ENCODE assay signal across 17 cellular contexts in the genomic region with DNA sequence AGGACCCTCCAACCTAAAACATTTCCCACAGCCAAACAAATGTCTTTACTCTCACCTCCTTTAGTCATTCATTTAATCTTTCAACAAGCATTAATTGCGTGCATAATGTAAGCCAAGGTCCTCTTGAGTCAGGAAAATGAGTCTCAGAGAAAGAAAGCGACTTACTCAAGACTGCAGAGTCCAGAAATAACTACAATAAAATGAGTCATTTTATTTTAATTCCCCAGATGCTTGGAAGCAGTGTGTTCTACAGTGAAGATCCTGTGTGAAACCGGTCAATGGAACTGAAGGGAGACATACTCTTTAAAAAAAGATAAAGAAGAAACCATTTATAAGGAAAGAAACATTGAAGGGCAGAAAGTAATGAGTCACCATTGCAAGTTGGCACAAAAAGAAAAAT.
A peak's percentile ranks its signal among the peaks of the same experiment; 100 is the strongest.
DNase-seq lines count a peak whose midpoint lies in the region; ATAC-seq and TF ChIP-seq lines count a peak whose summit lies in the region.
"Had no signal": no experiment of that assay in that cellular context is flagged by ENCODE, and none has a peak within 500 bp of the region (broad histone marks: within the 10 kb centered on the region; RNA-seq: fewer than 3 reads in every experiment).

No MANE protein-coding gene starts in this region.

- BruUV-seq in MCF 10A (replicated peaks; lab: Mats Ljungman, UMichigan) (no TSS peak), mammary epithelial cell (replicated peaks; lab: Mats Ljungman, UMichigan) (no TSS peak)

- in situ Hi-C loops in mammary epithelial cell (cut with MboI; ENCODE audit: low sequenced_read_pairs in 2 of 2), result no loop called here

- H3K36me3 ChIP-seq in mammary epithelial cell (ENCODE audit: insufficient read depth, low read length) (no peaks in the 10 kb centered on the region), neuronal stem cell (replicated peaks in 1 of 2; ENCODE audit: control insufficient read depth in 2 of 2, insufficient read depth in 2 of 2, low read length in 2 of 2) (no peaks in the 10 kb centered on the region)
- H3K36me3 ChIP-seq: HAP-1 had no signal

- H2AK5ac ChIP-seq in neuronal stem cell (ENCODE audit: low read depth, low read length), result no peak overlapping the region

- no peak for TF ChIP-seq CTCF in MCF 10A (IDR thresholded peaks at IDR 0.05; ENCODE audit: unreplicated experiment)
- no peak for TF ChIP-seq CTCF in mammary epithelial cell (conservative IDR thresholded peaks at IDR 0.05 in 1 of 2, IDR thresholded peaks at IDR 0.05 in 1 of 2; ENCODE audit: extremely low read depth in 1 of 2, insufficient read depth in 1 of 2, low read depth in 1 of 2, low read length in 2 of 2)
- TF ChIP-seq CTCF in omental fat pad (IDR thresholded peaks at IDR 0.05), result no peak
- TF ChIP-seq CTCF in foreskin fibroblast (IDR thresholded peaks at IDR 0.05; ENCODE audit: low read depth, low read length), result no peak

- H3K36me3 Mint-ChIP-seq in MCF 10A (ENCODE audit: insufficient read depth, unreplicated experiment), result no peaks in the 10 kb centered on the region

- CTCF ChIA-PET in MCF 10A (lab: Yijun Ruan, JAX), result no interaction called here
- CTCF ChIA-PET in mammary epithelial cell (lab: Charles Lee; ENCODE audit: low non-redundant PET), result no interaction called here

- H3K27me3 Mint-ChIP-seq in MCF 10A (ENCODE audit: insufficient read depth, unreplicated experiment), result peaks cover under 1% of the 10 kb centered on the region

- H3K27ac Mint-ChIP-seq in MCF 10A (ENCODE audit: low read depth, unreplicated experiment), result no peak overlapping the region

- H3K18ac ChIP-seq in neuronal stem cell (ENCODE audit: low read length), result no peak overlapping the region

- H3K9me3 Mint-ChIP-seq in MCF 10A (ENCODE audit: unreplicated experiment), result no peaks in the 10 kb centered on the region

- no peaks in the 10 kb centered on the region for H4K20me1 ChIP-seq in mammary epithelial cell (ENCODE audit: insufficient read depth, low read length)

- H3K9ac ChIP-seq in mammary epithelial cell (ENCODE audit: insufficient read depth, low read length), result no peak overlapping the region
- H3K9ac ChIP-seq in neuronal stem cell (ENCODE audit: low read depth, low read length, poor library complexity), result no peak overlapping the region

- H3K4me3 ChIP-seq in mammary epithelial cell (replicated peaks in 1 of 3; ENCODE audit: insufficient read depth in 1 of 3, low read depth in 2 of 3, low read length in 3 of 3) (no peak overlapping the region), foreskin fibroblast (ENCODE audit: low read depth in 1 of 2, low read length in 2 of 2) (no peak overlapping the region), neuronal stem cell (ENCODE audit: low read length in 2 of 2) (no peak overlapping the region)
- H3K4me3 ChIP-seq: HAP-1 had no signal

- ATAC-seq in omental fat pad (ENCODE audit: low FRiP score) (peak; percentile 84), GM19324 (IDR thresholded peaks at IDR 0.05; ENCODE audit: low FRiP score, unreplicated experiment) (no peak)
- ATAC-seq: PC-3 had no signal

- H2BK5ac ChIP-seq in neuronal stem cell (ENCODE audit: low read length), result no peak overlapping the region

- H3K4me2 ChIP-seq in mammary epithelial cell (ENCODE audit: insufficient read depth, low read depth, low read length) (no peak overlapping the region), neuronal stem cell (ENCODE audit: insufficient read depth, low read length, poor library complexity, severe bottlenecking) (no peak overlapping the region)

- no peak overlapping the region for H2BK120ac ChIP-seq in neuronal stem cell (ENCODE audit: low read depth, low read length)

- no peak overlapping the region for H4K91ac ChIP-seq in neuronal stem cell (ENCODE audit: low read depth, low read length, poor library complexity)

- no peaks in the 10 kb centered on the region for H3K27me3 ChIP-seq in mammary epithelial cell (ENCODE audit: insufficient read depth, low read length)
- no peaks in the 10 kb centered on the region for H3K27me3 ChIP-seq in neuronal stem cell (ENCODE audit: control insufficient read depth in 3 of 3, insufficient read depth in 3 of 3, low read depth in 1 of 3, low read length in 3 of 3)

- no peaks in the 10 kb centered on the region for H3K79me1 ChIP-seq in neuronal stem cell (ENCODE audit: low read depth, low read length)

- H3K23ac ChIP-seq in neuronal stem cell (ENCODE audit: low read depth, low read length, poor library complexity), result no peak overlapping the region

- H3K4me1 ChIP-seq in mammary epithelial cell (ENCODE audit: insufficient read depth, low read length) (no peaks in the 10 kb centered on the region), neuronal stem cell (ENCODE audit: control insufficient read depth in 2 of 2, insufficient read depth in 1 of 2, low read depth in 1 of 2, low read length in 2 of 2) (no peaks in the 10 kb centered on the region)
- H3K4me1 ChIP-seq: HAP-1 had no signal

- H3K4me3 Mint-ChIP-seq in MCF 10A (ENCODE audit: unreplicated experiment), result no peak overlapping the region

- POLR2A ChIA-PET in MCF 10A (lab: Yijun Ruan, JAX), result no interaction called here

- H2BK15ac ChIP-seq in neuronal stem cell (ENCODE audit: low read length), result no peak overlapping the region

- DNase-seq in MCF 10A (ENCODE audit: unreplicated experiment), result peak; percentile 46
- DNase-seq in mammary epithelial cell, result no peak
- DNase-seq in astrocyte of the hippocampus (ENCODE audit: low read depth, low spot score), result peak; percentile 6
- DNase-seq in omental fat pad (ENCODE audit: low spot score), result no peak
- no peak for DNase-seq in foreskin fibroblast
- DNase-seq in neuronal stem cell (ENCODE audit: low spot score), result no peak
- no peak for DNase-seq in middle frontal gyrus (ENCODE audit: extremely low spot score, low spot score)
- DNase-seq: AML-193, DMS 273 treated with DMSO at 0.1 percent for 48 hours, Karpas-422, NCI-H1417, NCI-H2029 treated with DMSO at 0.1 percent for 48 hours, NCI-H226, NCI-H69, PC-3 had no signal

- H3K4ac ChIP-seq in neuronal stem cell (ENCODE audit: low read length), result no peak overlapping the region

- no peak overlapping the region for H2BK12ac ChIP-seq in neuronal stem cell (ENCODE audit: low read length)

- 55% methylated on average over 3 of the region's 3 CpGs for WGBS in mammary epithelial cell (ENCODE audit: low coverage, missing lambda C conversion rate)
- WGBS in neuronal stem cell (ENCODE audit: extremely low coverage in 2 of 2, insufficient read length in 2 of 2, insufficient replicate concordance in 1 of 2), 2 donors, result no CpG with 5 or more reads among the region's 3 CpGs

- no peak overlapping the region for H4K8ac ChIP-seq in neuronal stem cell (ENCODE audit: low read depth, low read length)

- intact Hi-C loops in MCF 10A (cut with micrococcal nuclease) (no loop called here), mammary epithelial cell (cut with micrococcal nuclease) (no loop called here)

- no peak overlapping the region for H3K14ac ChIP-seq in neuronal stem cell (ENCODE audit: low read length)

- dilution Hi-C loops in mammary epithelial cell (cut with HindIII; ENCODE audit: low sequenced_read_pairs), result no loop called here

- no peak overlapping the region for H3K27ac ChIP-seq in mammary epithelial cell (ENCODE audit: insufficient read depth, low read depth, low read length)
- no peak overlapping the region for H3K27ac ChIP-seq in neuronal stem cell (replicated peaks; ENCODE audit: low read length)

- H3K79me2 ChIP-seq in mammary epithelial cell (ENCODE audit: insufficient read depth, low read length), result no peaks in the 10 kb centered on the region

- peaks cover 12% of the 10 kb centered on the region for H3K4me1 Mint-ChIP-seq in MCF 10A (ENCODE audit: insufficient read depth, unreplicated experiment)

- H3K9me3 ChIP-seq in mammary epithelial cell (replicated peaks; ENCODE audit: insufficient read depth, low read length) (no peaks in the 10 kb centered on the region), neuronal stem cell (replicated peaks in 1 of 2; ENCODE audit: control insufficient read depth in 2 of 2, insufficient read depth in 1 of 2, low read depth in 1 of 2, low read length in 2 of 2) (peaks cover 0 to under 1% of the 10 kb centered on the region in 2 donors)
- H3K9me3 ChIP-seq: HAP-1 had no signal

- H2AFZ ChIP-seq in mammary epithelial cell (ENCODE audit: low read depth, low read length) (no peak overlapping the region), neuronal stem cell (ENCODE audit: low read length) (no peak overlapping the region)

Comparison
In these comparisons a context has a peak if more than half of its experiments do, and no peak if none do; other contexts are left out.
1. DNase-seq: peak in MCF 10A (single experiment) and astrocyte of the hippocampus (single experiment); none in mammary epithelial cell (single experiment), omental fat pad (single experiment), foreskin fibroblast (0 of 2), neuronal stem cell (single experiment) and middle frontal gyrus (single experiment).